ENCODE assay signal across 8 cellular contexts in the genomic region with DNA sequence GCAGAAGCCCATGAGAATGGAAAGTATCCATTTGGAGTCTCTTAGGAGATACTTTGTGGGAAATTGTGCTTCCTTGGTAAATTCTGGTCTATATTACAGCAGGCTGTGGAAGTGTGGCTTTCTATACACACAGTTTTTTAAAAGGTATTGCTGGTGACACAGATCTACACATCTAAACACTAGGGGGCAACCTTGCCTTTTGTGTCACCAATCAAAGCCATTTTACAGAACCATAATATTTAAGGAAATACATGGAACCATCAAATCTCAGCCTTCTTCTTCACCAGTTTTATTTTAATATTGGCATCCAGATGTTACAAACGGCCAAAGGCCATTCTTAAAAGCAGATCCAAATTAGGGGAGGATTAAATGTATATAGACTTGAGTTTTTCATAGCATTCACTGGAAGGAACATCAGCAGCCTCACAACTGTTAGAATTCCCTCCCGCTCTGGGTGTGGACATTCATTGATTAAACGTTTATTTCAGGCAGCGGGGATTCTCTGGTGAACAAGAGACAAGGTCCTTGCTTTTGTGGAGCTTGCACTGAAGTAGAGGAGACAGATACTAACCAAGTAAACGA.
A peak's percentile ranks its signal among the peaks of the same experiment; 100 is the strongest.
DNase-seq lines count a peak whose midpoint lies in the region; ATAC-seq, FAIRE-seq and TF ChIP-seq lines count a peak whose summit lies in the region.

No MANE protein-coding gene starts in this region.

- ATAC-seq in T-helper 17 cell (peak; percentile 68), naive B cell (ENCODE audit: low read depth in 2 of 2) (peak; percentile 62 to 72), GM21619 (IDR thresholded peaks at IDR 0.05; ENCODE audit: unreplicated experiment) (no peak)

- no peaks in the 10 kb centered on the region for H3K9me3 Mint-ChIP-seq in naive B cell

- no peaks in the 10 kb centered on the region for H3K9me3 ChIP-seq in T-helper 17 cell (ENCODE audit: control insufficient read depth, low read length, poor library complexity, severe bottlenecking)

- H3K36me3 Mint-ChIP-seq in T-helper 17 cell (ENCODE audit: low read depth) (no peaks in the 10 kb centered on the region), naive B cell (no peaks in the 10 kb centered on the region)

- H3K27ac Mint-ChIP-seq in T-helper 17 cell (no peak overlapping the region), naive B cell (peak overlapping the region in 1 of 6 donors; percentile 86)

- TF ChIP-seq CTCF in D721Med (IDR thresholded peaks at IDR 0.05; ENCODE audit: insufficient read depth, missing control alignments) (peak; percentile 71), GM20000 (IDR thresholded peaks at IDR 0.05; ENCODE audit: extremely low read depth, missing control alignments) (peak; percentile 38)

- H3K4me1 Mint-ChIP-seq in T-helper 17 cell: peaks cover 4% of the 10 kb centered on the region
- H3K4me1 Mint-ChIP-seq in naive B cell: peaks cover 10 to 28% (median 15%) of the 10 kb centered on the region in 3 donors

- H3K27me3 Mint-ChIP-seq in T-helper 17 cell: peaks cover 13% of the 10 kb centered on the region
- H3K27me3 Mint-ChIP-seq in naive B cell: no peaks in the 10 kb centered on the region

- H3K4me3 Mint-ChIP-seq in T-helper 17 cell: no peak overlapping the region
- H3K4me3 Mint-ChIP-seq in naive B cell: no peak overlapping the region

- FAIRE-seq in D721Med (lab: Jason Lieb, UNC): peak; percentile 88

- DNase-seq in D721Med (ENCODE audit: insufficient read length, low spot score): no peak
- peak; percentile 52 for DNase-seq in GM20000 (ENCODE audit: low spot score)
- peak; percentile 42 for DNase-seq in NCI-H146 (lab: John Stamatoyannopoulos, UW)
- DNase-seq in T-helper 17 cell: peak in 1 of 3 donors; percentile 5
- DNase-seq in epidermal melanocyte (ENCODE audit: insufficient read length, low spot score): peak; percentile 52
- DNase-seq in naive B cell: peak; percentile 58
- DNase-seq in mesenteric fat pad (ENCODE audit: low spot score): no peak

Comparison
In these comparisons a context has a peak if more than half of its experiments do, and no peak if none do; other contexts are left out.
1. DNase-seq: peak in GM20000 (single experiment), NCI-H146 (single experiment), epidermal melanocyte (single experiment) and naive B cell (single experiment); none in D721Med (single experiment) and mesenteric fat pad (single experiment).